ENCODE assay signal across 10 cellular contexts in genomic region chr5:42217791-42218190, GRCh38.
"Had no signal": no experiment of that assay in that cellular context is flagged by ENCODE, and none has a peak within 500 bp of the region (broad histone marks: within the 10 kb centered on the region; RNA-seq: fewer than 3 reads in every experiment).

No MANE protein-coding gene starts in this region.

- H3K4me1 Mint-ChIP-seq: IgD-negative memory B cell had no signal

- H3K4me2 ChIP-seq: KMS-11 had no signal

- ATAC-seq: HCT116, HepG2 had no signal

- H3K4me1 ChIP-seq: HAP-1 had no signal

- H3K27ac Mint-ChIP-seq: HFFc6, IgD-negative memory B cell had no signal

- H3K36me3 Mint-ChIP-seq: IgD-negative memory B cell had no signal

- H3K4me3 Mint-ChIP-seq: HFFc6, IgD-negative memory B cell had no signal

- H3K27me3 Mint-ChIP-seq: IgD-negative memory B cell had no signal

- DNase-seq: GOT3, H7, HFFc6, KBM-7 had no signal

- H3K27ac ChIP-seq: HL-60, KMS-11 had no signal

- H3K4me3 ChIP-seq: HAP-1 had no signal

- H3K9ac ChIP-seq: KMS-11 had no signal

- H3K9me3 ChIP-seq: HAP-1 had no signal

- H3K36me3 ChIP-seq: HAP-1 had no signal
